8 cellular contexts compared by ENCODE assay signal in genomic region chr15:75639191-75639708, GRCh38. TPM values are rescaled to one million over a fixed set of nuclear protein-coding genes. Genes with fewer than 3 reads are reported as not detected.
DNase-seq lines count a peak whose midpoint lies in the region; ATAC-seq and TF ChIP-seq lines count a peak whose summit lies in the region.

No MANE protein-coding gene starts in this region.

- H3K18ac ChIP-seq in mesenchymal stem cell (ENCODE audit: low read depth in 1 of 2, low read length in 2 of 2), result peak overlapping the region; percentile 100

- H3K4me1 Mint-ChIP-seq in stimulated activated naive CD8-positive, alpha-beta T cell treated with anti-CD3 and anti-CD28 coated beads, Interleukin-15, Interleukin-2, amounts not matched to agents 100 ng/mL and 50 ng/mL, for 24 hours (ENCODE audit: low read depth), result peaks cover 34% of the 10 kb centered on the region
- peaks cover 39% of the 10 kb centered on the region for H3K4me1 Mint-ChIP-seq in brain

- H3K4me3 ChIP-seq in mesenchymal stem cell (ENCODE audit: insufficient read depth in 1 of 2, low read depth in 1 of 2, low read length in 2 of 2) (peak overlapping the region; percentile 100), aorta (ENCODE audit: low read length in 2 of 2) (peak overlapping the region; percentile 23 to 46)

- no peaks in the 10 kb centered on the region for H3K9me3 Mint-ChIP-seq in stimulated activated naive CD8-positive, alpha-beta T cell treated with anti-CD3 and anti-CD28 coated beads, Interleukin-15, Interleukin-2, amounts not matched to agents 100 ng/mL and 50 ng/mL, for 24 hours
- H3K9me3 Mint-ChIP-seq in brain, result no peaks in the 10 kb centered on the region

- no peak overlapping the region for H2BK15ac ChIP-seq in mesenchymal stem cell (ENCODE audit: low read depth, poor library complexity, severe bottlenecking)

- peak overlapping the region; percentile 97 for H3K27ac Mint-ChIP-seq in stimulated activated naive CD8-positive, alpha-beta T cell treated with anti-CD3 and anti-CD28 coated beads, Interleukin-15, Interleukin-2, amounts not matched to agents 100 ng/mL and 50 ng/mL, for 24 hours
- H3K27ac Mint-ChIP-seq in brain, result peak overlapping the region; percentile 77 to 97 (median 94)

- DNase-seq in stimulated activated naive CD8-positive, alpha-beta T cell treated with anti-CD3 and anti-CD28 coated beads, Interleukin-15, Interleukin-2, amounts not matched to agents 100 U/mL and 50 U/mL, for 24 hours, result no peak
- DNase-seq in mesenchymal stem cell, result peak; percentile 79
- DNase-seq in aorta, result no peak
- DNase-seq in activated CD8-positive, alpha-beta memory T cell treated with anti-CD3 and anti-CD28 coated beads for 24 hours, result no peak
- no peak for DNase-seq in NCI-H2081 (lab: John Stamatoyannopoulos, UW)

- H3K4me1 ChIP-seq in mesenchymal stem cell (ENCODE audit: control insufficient read depth, insufficient read depth, low read depth, low read length), result peaks cover 21% of the 10 kb centered on the region
- peaks cover 0 to 13% of the 10 kb centered on the region in 2 donors for H3K4me1 ChIP-seq in aorta (ENCODE audit: control insufficient read depth in 1 of 2, insufficient read depth in 2 of 2, low read length in 2 of 2)

- no peaks in the 10 kb centered on the region for H3K27me3 Mint-ChIP-seq in stimulated activated naive CD8-positive, alpha-beta T cell treated with anti-CD3 and anti-CD28 coated beads, Interleukin-15, Interleukin-2, amounts not matched to agents 100 ng/mL and 50 ng/mL, for 24 hours
- peaks cover 18% of the 10 kb centered on the region for H3K27me3 Mint-ChIP-seq in brain

- H3K79me1 ChIP-seq in mesenchymal stem cell (replicated peaks; ENCODE audit: low read length, poor library complexity, severe bottlenecking), result peaks cover 12% of the 10 kb centered on the region

- H2AFZ ChIP-seq in mesenchymal stem cell (ENCODE audit: low read depth, low read length), result peak overlapping the region; percentile 99

- H3K4ac ChIP-seq in mesenchymal stem cell (ENCODE audit: low read depth in 1 of 2, low read length in 2 of 2), result peak overlapping the region; percentile 98 to 99

- H3K36me3 Mint-ChIP-seq in stimulated activated naive CD8-positive, alpha-beta T cell treated with anti-CD3 and anti-CD28 coated beads, Interleukin-15, Interleukin-2, amounts not matched to agents 100 ng/mL and 50 ng/mL, for 24 hours (ENCODE audit: low read depth), result peaks cover 26% of the 10 kb centered on the region
- H3K36me3 Mint-ChIP-seq in brain, result no peaks in the 10 kb centered on the region

- peak overlapping the region; percentile 76 for H2BK5ac ChIP-seq in mesenchymal stem cell (ENCODE audit: low read depth, low read length, poor library complexity, severe bottlenecking)

- peak overlapping the region; percentile 100 for H4K91ac ChIP-seq in mesenchymal stem cell (ENCODE audit: low read length)

- peak overlapping the region; percentile 99 for H3K4me3 Mint-ChIP-seq in stimulated activated naive CD8-positive, alpha-beta T cell treated with anti-CD3 and anti-CD28 coated beads, Interleukin-15, Interleukin-2, amounts not matched to agents 100 ng/mL and 50 ng/mL, for 24 hours
- peak overlapping the region; percentile 89 to 98 (median 92) for H3K4me3 Mint-ChIP-seq in brain

- H3K27me3 ChIP-seq in mesenchymal stem cell (ENCODE audit: control insufficient read depth in 1 of 2, insufficient read depth in 1 of 2, low read length in 2 of 2), result no peaks in the 10 kb centered on the region
- no peaks in the 10 kb centered on the region for H3K27me3 ChIP-seq in aorta (ENCODE audit: control insufficient read depth in 1 of 2, insufficient read depth in 2 of 2, low read length in 1 of 2)

- intact Hi-C loops in aorta (cut with DNase I), result loop anchor here (5.0 kb wide), 2 partner anchors 33 to 43 kb away; no protein-coding TSS in a partner anchor

- no peak for TF ChIP-seq CTCF in brain (conservative IDR thresholded peaks at IDR 0.05)

- H2BK120ac ChIP-seq in mesenchymal stem cell (ENCODE audit: low read depth, low read length), result peak overlapping the region; percentile 73

- peak overlapping the region; percentile 90 for H3K4me2 ChIP-seq in mesenchymal stem cell (ENCODE audit: low read length, poor library complexity, severe bottlenecking)

- peak overlapping the region; percentile 45 to 87 for H2BK12ac ChIP-seq in mesenchymal stem cell (ENCODE audit: low read length in 2 of 2)

- H3K9ac ChIP-seq in mesenchymal stem cell (ENCODE audit: low read length), result peak overlapping the region; percentile 99

- H4K8ac ChIP-seq in mesenchymal stem cell (ENCODE audit: low read length), result peak overlapping the region; percentile 98

- H3K14ac ChIP-seq in mesenchymal stem cell (ENCODE audit: low read length in 2 of 2), result peak overlapping the region in 1 of 2 experiments; percentile 100

- under 1% methylated on average over 16 of the region's 16 CpGs for WGBS in mesenchymal stem cell
- WGBS in aorta, 2 donors, result 1% methylated on average over 16 of the region's 16 CpGs

- peaks cover 8% of the 10 kb centered on the region in 2 experiments for H3K36me3 ChIP-seq in mesenchymal stem cell (ENCODE audit: control insufficient read depth in 1 of 2, insufficient read depth in 2 of 2, low read depth in 1 of 2, low read length in 2 of 2)
- no peaks in the 10 kb centered on the region for H3K36me3 ChIP-seq in aorta (ENCODE audit: control insufficient read depth in 1 of 2, insufficient read depth in 2 of 2, low read length in 1 of 2)

- no peaks in the 10 kb centered on the region for H3K9me3 ChIP-seq in mesenchymal stem cell (ENCODE audit: control insufficient read depth, low read length)
- no peaks in the 10 kb centered on the region for H3K9me3 ChIP-seq in aorta (ENCODE audit: control insufficient read depth, low read length)

- ATAC-seq in stimulated activated naive CD8-positive, alpha-beta T cell treated with anti-CD3 and anti-CD28 coated beads, Interleukin-15, Interleukin-2, amounts not matched to agents 100 U/mL and 50 U/mL, for 24 hours, result no peak
- ATAC-seq in aorta (ENCODE audit: low FRiP score) (no peak), GM21423 (IDR thresholded peaks at IDR 0.05; ENCODE audit: unreplicated experiment) (no peak)

- peak overlapping the region in 1 of 2 experiments; percentile 77 for H3K23ac ChIP-seq in mesenchymal stem cell (ENCODE audit: low read length in 2 of 2)

- H3K27ac ChIP-seq in mesenchymal stem cell (ENCODE audit: low read length, poor library complexity, severe bottlenecking), result peak overlapping the region; percentile 96
- peak overlapping the region; percentile 29 to 76 for H3K27ac ChIP-seq in aorta (ENCODE audit: low read depth in 1 of 2, low read length in 2 of 2)

- peak overlapping the region; percentile 31 for H2AK5ac ChIP-seq in mesenchymal stem cell (ENCODE audit: low read length, severe bottlenecking)

RNA-seq across cellular contexts. Expression of gene IMP3, which starts 0.8 kb away (rescaled TPM):
- polyA plus RNA-seq in brain (ENCODE audit: insufficient read depth, low read depth, low replicate concordance) (48.7 TPM), aorta (10 to 100 TPM; 38.7 to 47.0 TPM)
- 49.0 TPM for polyA plus RNA-seq in mesenchymal stem cell (2013, experiment 1 of 2)
- polyA plus RNA-seq in mesenchymal stem cell (2013, experiment 2 of 2), result 48.8 TPM
- total RNA-seq in aorta, result 10 to 100 TPM; 35.2 to 46.1 TPM

RNA-seq across cellular contexts. Expression of gene SNX33, which starts 8.5 kb away (rescaled TPM):
- polyA plus RNA-seq in brain (ENCODE audit: insufficient read depth, low read depth, low replicate concordance), result 4.3 TPM
- 23.0 TPM for polyA plus RNA-seq in mesenchymal stem cell (2013, experiment 1 of 2)
- 22.6 TPM for polyA plus RNA-seq in mesenchymal stem cell (2013, experiment 2 of 2)
- total RNA-seq in aorta, result 10 to 100 TPM; 30.9 to 59.5 TPM
- 10 to 100 TPM in 1 of 2 donors, 1 to 10 TPM in 1; 6.3 to 26.7 TPM for polyA plus RNA-seq in aorta

RNA-seq across cellular contexts. Expression of gene SNUPN, which starts 13.7 kb away (rescaled TPM):
- polyA plus RNA-seq in brain (ENCODE audit: insufficient read depth, low read depth, low replicate concordance), result 21.8 TPM
- 21.7 TPM for polyA plus RNA-seq in mesenchymal stem cell (2013, experiment 1 of 2)
- 20.5 TPM for polyA plus RNA-seq in mesenchymal stem cell (2013, experiment 2 of 2)
- total RNA-seq in aorta, result 10 to 100 TPM; 16.3 to 20.9 TPM
- polyA plus RNA-seq in aorta, result 10 to 100 TPM; 17.9 to 18.7 TPM
